Comparison of ENCODE assay signal across 8 cellular contexts in the genomic region with DNA sequence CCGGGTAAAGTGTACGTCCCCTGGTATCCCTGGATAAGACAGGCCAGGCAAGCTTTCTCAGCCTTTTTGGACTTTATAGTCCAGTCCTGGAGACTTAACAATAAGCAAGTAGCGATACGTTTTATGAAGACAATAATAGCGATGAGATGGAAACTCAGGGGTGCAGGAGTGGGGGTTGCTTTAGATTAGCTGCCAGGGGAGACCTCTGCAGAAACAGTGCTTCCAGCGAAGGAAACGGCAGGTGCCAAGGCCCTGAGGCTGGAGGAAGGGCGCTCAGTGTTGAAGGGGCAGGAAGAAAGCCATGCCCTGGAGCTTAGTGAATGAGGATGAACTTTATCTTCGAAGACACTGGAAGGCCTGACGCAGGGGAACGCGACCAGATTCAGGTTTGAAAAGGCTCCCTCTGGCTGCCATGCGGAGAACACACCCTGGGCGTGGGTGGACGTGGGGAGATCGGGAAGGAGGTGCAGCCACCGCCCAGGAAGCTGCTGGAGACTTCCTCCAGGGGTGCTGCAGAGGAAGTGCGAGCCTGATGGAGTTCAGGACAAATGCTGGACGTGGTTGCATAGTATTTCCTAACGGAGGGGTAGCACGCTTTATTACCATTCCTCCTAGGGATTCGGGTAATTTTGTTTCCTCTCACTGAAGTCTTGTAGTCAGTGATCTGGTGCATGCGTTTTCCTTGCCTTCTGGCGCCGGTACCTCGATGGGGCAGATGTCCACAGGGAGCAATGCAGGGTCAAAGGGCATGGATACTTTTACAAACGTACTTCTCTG.
DNase-seq lines count a peak whose midpoint lies in the region; ATAC-seq and TF ChIP-seq lines count a peak whose summit lies in the region.

No MANE protein-coding gene starts in this region.

- H3K27me3 ChIP-seq in endocrine pancreas (ENCODE audit: control insufficient read depth, insufficient read depth, low read length) = no peaks in the 10 kb centered on the region

- H3K9me3 ChIP-seq in endocrine pancreas (ENCODE audit: control insufficient read depth, low read length) = no peaks in the 10 kb centered on the region

- H3K4me1 ChIP-seq in endocrine pancreas (ENCODE audit: control insufficient read depth, insufficient read depth, low read length) = peaks cover 4% of the 10 kb centered on the region

- peak overlapping the region; percentile 90 for H3K4me3 ChIP-seq in endocrine pancreas (ENCODE audit: control insufficient read depth, insufficient read depth, low read length)

- peak; percentile 88 for TF ChIP-seq CTCF in AG09319 (IDR thresholded peaks at IDR 0.05; ENCODE audit: low read depth, low read length)

- DNase-seq in AG09319 (ENCODE audit: extremely low read depth, low read depth) = peak; percentile 72
- DNase-seq in activated CD4-positive, alpha-beta T cell treated with anti-CD3 and anti-CD28 coated beads, Interleukin-2, amount 50 U/mL, for 24 hours (ENCODE audit: low read depth in 1 of 2, low spot score in 1 of 2) = peak; percentile 57 to 80
- DNase-seq in middle frontal gyrus (ENCODE audit: extremely low spot score, low spot score) = peak; percentile 65
- DNase-seq in stimulated activated CD8-positive, alpha-beta memory T cell treated with anti-CD3 and anti-CD28 coated beads, Interleukin-4, amount 100 ng/mL, for 24 hours (ENCODE audit: low read depth) = peak; percentile 71
- DNase-seq in DMS153 treated with DMSO at 0.1 percent for 48 hours (lab: John Stamatoyannopoulos, UW; ENCODE audit: unreplicated experiment) = no peak

- H3K9ac ChIP-seq in endocrine pancreas (ENCODE audit: control insufficient read depth, insufficient read depth, low read length) = no peak overlapping the region

- ATAC-seq in GM19351 (IDR thresholded peaks at IDR 0.05; ENCODE audit: unreplicated experiment) (peak; percentile 42), HG03521 (IDR thresholded peaks at IDR 0.05; ENCODE audit: unreplicated experiment) (peak; percentile 40)

- no peaks in the 10 kb centered on the region for H3K36me3 ChIP-seq in endocrine pancreas (ENCODE audit: control insufficient read depth, insufficient read depth, low read length)
